13 cellular contexts compared by ENCODE assay signal in genomic region chr6:113293106-113293505, GRCh38.
DNase-seq lines count a peak whose midpoint lies in the region; ATAC-seq and TF ChIP-seq lines count a peak whose summit lies in the region.
"Had no signal": no experiment of that assay in that cellular context is flagged by ENCODE, and none has a peak within 500 bp of the region (broad histone marks: within the 10 kb centered on the region; RNA-seq: fewer than 3 reads in every experiment).

No MANE protein-coding gene starts in this region.

- H3K4me3 ChIP-seq in subcutaneous abdominal adipose tissue (ENCODE audit: low read depth in 1 of 5, low read length in 5 of 5): no peak overlapping the region
- no peak overlapping the region for H3K4me3 ChIP-seq in right atrium auricular region

- no peak for TF ChIP-seq CTCF in right atrium auricular region (IDR thresholded peaks at IDR 0.05)

- H3K9ac ChIP-seq in subcutaneous abdominal adipose tissue (ENCODE audit: low read length in 5 of 5): no peak overlapping the region

- H3K9me3 ChIP-seq in subcutaneous abdominal adipose tissue (ENCODE audit: control insufficient read depth in 5 of 5, low read length in 5 of 5) (no peaks in the 10 kb centered on the region), right atrium auricular region (no peaks in the 10 kb centered on the region)

- no peaks in the 10 kb centered on the region for H3K27me3 ChIP-seq in subcutaneous abdominal adipose tissue (ENCODE audit: control insufficient read depth in 5 of 5, insufficient read depth in 4 of 5, low read length in 5 of 5)
- no peaks in the 10 kb centered on the region for H3K27me3 ChIP-seq in right atrium auricular region

- H3K36me3 ChIP-seq in subcutaneous abdominal adipose tissue (ENCODE audit: control insufficient read depth in 5 of 5, insufficient read depth in 5 of 5, low read length in 5 of 5) (no peaks in the 10 kb centered on the region), right atrium auricular region (no peaks in the 10 kb centered on the region)

- ATAC-seq in HG02610 (IDR thresholded peaks at IDR 0.05; ENCODE audit: unreplicated experiment) (peak; percentile 94), HG03460 (IDR thresholded peaks at IDR 0.05; ENCODE audit: unreplicated experiment) (peak; percentile 81)
- ATAC-seq: activated naive CD8-positive, alpha-beta T cell treated with anti-CD3 and anti-CD28 coated beads, Interleukin-2, amount 50 U/mL, for 24 hours; CD8-positive, alpha-beta T cell had no signal

- H3K4me1 ChIP-seq in subcutaneous abdominal adipose tissue (ENCODE audit: control insufficient read depth in 5 of 5, insufficient read depth in 5 of 5, low read length in 5 of 5) (peaks cover 0 to 17% (median 9%) of the 10 kb centered on the region in 5 donors), right atrium auricular region (no peaks in the 10 kb centered on the region)

- H3K27ac ChIP-seq in subcutaneous abdominal adipose tissue (ENCODE audit: low read depth, low read length) (peak overlapping the region; percentile 45), right atrium auricular region (no peak overlapping the region)

- peak; percentile 4 for DNase-seq in GM19240 (ENCODE audit: insufficient read length, low spot score)
- DNase-seq in right atrium auricular region (ENCODE audit: low spot score): no peak
- DNase-seq in medulla oblongata (ENCODE audit: extremely low spot score): no peak
- no peak for DNase-seq in stimulated activated CD4-positive, alpha-beta T cell treated with anti-CD3 and anti-CD28 coated beads, Interleukin-4, amount 100 ng/mL, for 1 hour
- DNase-seq: activated naive CD8-positive, alpha-beta T cell treated with anti-CD3 and anti-CD28 coated beads, Interleukin-2, amount 50 U/mL, for 24 hours; CD8-positive, alpha-beta T cell; cortex of kidney; H7; nephron progenitor cell; stimulated activated CD4-positive, alpha-beta T cell treated with anti-CD3 and anti-CD28 coated beads, Interleukin-12 subunit alpha, Interleukin-12 subunit beta, amount 100 ng/mL, for 4 hours had no signal
